ENCODE assay signal across 23 cellular contexts in the genomic region with DNA sequence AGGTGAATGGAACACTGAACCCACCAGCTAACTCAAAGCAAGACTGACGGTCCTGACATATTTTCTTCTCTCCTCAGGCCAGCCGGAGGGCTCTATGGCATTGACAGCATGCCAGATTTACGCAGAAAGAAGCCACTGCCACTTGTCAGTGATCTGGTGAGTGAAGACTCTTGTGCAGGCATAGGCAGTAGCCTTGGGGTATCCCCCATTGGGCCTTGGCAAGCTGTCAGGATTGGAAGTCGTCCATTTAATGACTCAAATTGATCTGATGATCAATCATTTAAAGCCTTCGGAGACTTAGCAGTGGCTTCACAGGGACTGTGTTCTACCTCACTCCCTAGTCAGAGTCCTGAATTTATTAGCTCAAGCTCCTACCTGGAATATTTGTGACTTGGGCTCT.
"Had no signal": no experiment of that assay in that cellular context is flagged by ENCODE, and none has a peak within 500 bp of the region (broad histone marks: within the 10 kb centered on the region; RNA-seq: fewer than 3 reads in every experiment).

No MANE protein-coding gene starts in this region.

- H3K4me3 ChIP-seq: colonic mucosa, coronary artery, dorsolateral prefrontal cortex, esophagus muscularis mucosa, esophagus squamous epithelium, gastroesophageal sphincter, heart left ventricle had no signal

- H3K9me3 Mint-ChIP-seq: dendritic cell treated with granulocyte-macrophage colony-stimulating factor and Interleukin-4, amounts not matched to agents 40 ng/mL and 50 ng/mL, for 4 days; effector memory CD8-positive, alpha-beta T cell; endodermal cell had no signal

- H3K27me3 Mint-ChIP-seq: dendritic cell treated with granulocyte-macrophage colony-stimulating factor and Interleukin-4, amounts not matched to agents 40 ng/mL and 50 ng/mL, for 4 days had no signal

- H3K27ac ChIP-seq: colonic mucosa, coronary artery, dorsolateral prefrontal cortex, epithelial cell of prostate, esophagus muscularis mucosa, esophagus squamous epithelium, foreskin keratinocyte, gastroesophageal sphincter, heart left ventricle had no signal

- H3K9me3 ChIP-seq: colonic mucosa, esophagus muscularis mucosa, esophagus squamous epithelium, gastroesophageal sphincter, heart left ventricle had no signal

- ATAC-seq: effector memory CD8-positive, alpha-beta T cell; esophagus mucosa; foreskin keratinocyte; gastroesophageal sphincter; heart left ventricle had no signal

- H3K4me1 ChIP-seq: colonic mucosa, gastroesophageal sphincter had no signal

- H3K4me3 Mint-ChIP-seq: dendritic cell treated with granulocyte-macrophage colony-stimulating factor and Interleukin-4, amounts not matched to agents 40 ng/mL and 50 ng/mL, for 4 days; effector memory CD8-positive, alpha-beta T cell; endodermal cell had no signal

- H3K27me3 ChIP-seq: colonic mucosa, dorsolateral prefrontal cortex, esophagus muscularis mucosa, esophagus squamous epithelium, foreskin keratinocyte, gastroesophageal sphincter, heart left ventricle had no signal

- DNase-seq: colonic mucosa; cortex of kidney; dermis blood vessel endothelial cell; dorsolateral prefrontal cortex; effector CD4-positive, alpha-beta T cell; effector CD8-positive, alpha-beta T cell; effector memory CD4-positive, alpha-beta T cell; effector memory CD8-positive, alpha-beta T cell; endodermal cell; erythroblast; esophagus squamous epithelium; foreskin fibroblast; foreskin keratinocyte; foreskin melanocyte; glutamatergic neuron; head of caudate nucleus; heart left ventricle had no signal

- H3K27ac Mint-ChIP-seq: dendritic cell treated with granulocyte-macrophage colony-stimulating factor and Interleukin-4, amounts not matched to agents 40 ng/mL and 50 ng/mL, for 4 days; effector memory CD8-positive, alpha-beta T cell; endodermal cell had no signal
